ENCODE assay signal across 9 cellular contexts in genomic region chr6:37547564-37548061, GRCh38. TPM values are rescaled to one million over a fixed set of nuclear protein-coding genes. Genes with fewer than 3 reads are reported as not detected.
DNase-seq lines count a peak whose midpoint lies in the region; ATAC-seq and TF ChIP-seq lines count a peak whose summit lies in the region.
"Had no signal": no experiment of that assay in that cellular context is flagged by ENCODE, and none has a peak within 500 bp of the region (broad histone marks: within the 10 kb centered on the region; RNA-seq: fewer than 3 reads in every experiment).

No MANE protein-coding gene starts in this region.

- peak; percentile 47 to 50 for ATAC-seq in activated T-cell treated with anti-CD3 and anti-CD28 coated beads, Interleukin-2, amount 50 U/mL, for 4 hours
- ATAC-seq in stimulated activated memory B cell treated with anti-CD40 and anti-IgM and Interleukin-4, amounts not matched to agents 10 μg/mL and 1 μg/mL and 100 μg/mL, for 72 hours: peak; percentile 64
- ATAC-seq in GM18498 (IDR thresholded peaks at IDR 0.05; ENCODE audit: unreplicated experiment) (no peak), HG02571 (IDR thresholded peaks at IDR 0.05; ENCODE audit: unreplicated experiment) (no peak)

- H3K4me3 Mint-ChIP-seq in activated T-cell treated with anti-CD3 and anti-CD28 coated beads, Interleukin-2, amount 50 U/mL, for 4 hours: no peak overlapping the region
- peak overlapping the region; percentile 58 for H3K4me3 Mint-ChIP-seq in stimulated activated memory B cell treated with anti-CD40 and anti-IgM and Interleukin-4, amounts not matched to agents 10 μg/mL and 1 μg/mL and 100 μg/mL, for 72 hours
- H3K4me3 Mint-ChIP-seq in chondrocyte (ENCODE audit: unreplicated experiment): no peak overlapping the region

- no peak for TF ChIP-seq CTCF in chondrocyte (IDR thresholded peaks at IDR 0.05)

- no peak for DNase-seq in activated T-cell treated with anti-CD3 and anti-CD28 coated beads, Interleukin-2, amount 50 U/mL, for 4 hours
- no peak for DNase-seq in activated T-cell treated with anti-CD3 and anti-CD28 coated beads, Interleukin-2, amount 50 U/mL, for 48 hours
- DNase-seq in NCI-H2196 (lab: John Stamatoyannopoulos, UW; ENCODE audit: unreplicated experiment) (peak; percentile 75), dermis blood vessel endothelial cell (peak; percentile 69), chondrocyte (ENCODE audit: low spot score) (no peak)
- DNase-seq: activated CD4-positive, alpha-beta T cell treated with anti-CD3 and anti-CD28 coated beads, Interleukin-2, amount 50 U/mL, for 1 hour had no signal

- H3K9me3 Mint-ChIP-seq in activated T-cell treated with anti-CD3 and anti-CD28 coated beads, Interleukin-2, amount 50 U/mL, for 4 hours: no peaks in the 10 kb centered on the region
- no peaks in the 10 kb centered on the region for H3K9me3 Mint-ChIP-seq in stimulated activated memory B cell treated with anti-CD40 and anti-IgM and Interleukin-4, amounts not matched to agents 10 μg/mL and 1 μg/mL and 100 μg/mL, for 72 hours
- H3K9me3 Mint-ChIP-seq in chondrocyte (ENCODE audit: low read depth): no peaks in the 10 kb centered on the region

- H3K36me3 Mint-ChIP-seq in activated T-cell treated with anti-CD3 and anti-CD28 coated beads, Interleukin-2, amount 50 U/mL, for 4 hours (ENCODE audit: insufficient read depth): no peaks in the 10 kb centered on the region
- no peaks in the 10 kb centered on the region for H3K36me3 Mint-ChIP-seq in stimulated activated memory B cell treated with anti-CD40 and anti-IgM and Interleukin-4, amounts not matched to agents 10 μg/mL and 1 μg/mL and 100 μg/mL, for 72 hours
- H3K36me3 Mint-ChIP-seq in chondrocyte (ENCODE audit: low read depth): no peaks in the 10 kb centered on the region

- no peaks in the 10 kb centered on the region for H3K27me3 Mint-ChIP-seq in activated T-cell treated with anti-CD3 and anti-CD28 coated beads, Interleukin-2, amount 50 U/mL, for 4 hours (ENCODE audit: low read depth)
- no peaks in the 10 kb centered on the region for H3K27me3 Mint-ChIP-seq in stimulated activated memory B cell treated with anti-CD40 and anti-IgM and Interleukin-4, amounts not matched to agents 10 μg/mL and 1 μg/mL and 100 μg/mL, for 72 hours
- peaks cover 2% of the 10 kb centered on the region for H3K27me3 Mint-ChIP-seq in chondrocyte (ENCODE audit: low read depth)

- H3K4me1 Mint-ChIP-seq in activated T-cell treated with anti-CD3 and anti-CD28 coated beads, Interleukin-2, amount 50 U/mL, for 4 hours (ENCODE audit: low read depth): peaks cover 22% of the 10 kb centered on the region
- H3K4me1 Mint-ChIP-seq in stimulated activated memory B cell treated with anti-CD40 and anti-IgM and Interleukin-4, amounts not matched to agents 10 μg/mL and 1 μg/mL and 100 μg/mL, for 72 hours: peaks cover 95% of the 10 kb centered on the region
- H3K4me1 Mint-ChIP-seq in chondrocyte (ENCODE audit: low read depth): peaks cover 5% of the 10 kb centered on the region

- H3K27ac Mint-ChIP-seq in stimulated activated memory B cell treated with anti-CD40 and anti-IgM and Interleukin-4, amounts not matched to agents 10 μg/mL and 1 μg/mL and 100 μg/mL, for 72 hours: peak overlapping the region; percentile 92
- no peak overlapping the region for H3K27ac Mint-ChIP-seq in chondrocyte (ENCODE audit: unreplicated experiment)

RNA-seq across cellular contexts. Expression of gene CCDC167, which starts 47.9 kb away (rescaled TPM):
- total RNA-seq in activated T-cell treated with anti-CD3 and anti-CD28 coated beads, Interleukin-2, amount 50 U/mL, for 4 hours: 10 to 100 TPM; 49.3 to 52.2 (median 52.2) TPM
- total RNA-seq in dermis blood vessel endothelial cell: 24.5 and 35.7 TPM in 2 replicates
- total RNA-seq in chondrocyte: 28.3 to 34.0 TPM (median 29.9 TPM) in 3 replicates

Comparison
In these comparisons a context has a peak if more than half of its experiments do, and no peak if none do; other contexts are left out.
1. ATAC-seq: peak in activated T-cell treated with anti-CD3 and anti-CD28 coated beads, Interleukin-2, amount 50 U/mL, for 4 hours (2 of 2) and stimulated activated memory B cell treated with anti-CD40 and anti-IgM and Interleukin-4, amounts not matched to agents 10 μg/mL and 1 μg/mL and 100 μg/mL, for 72 hours (single experiment); none in GM18498 (single experiment) and HG02571 (single experiment).
2. DNase-seq: peak in NCI-H2196 (single experiment) and dermis blood vessel endothelial cell (single experiment); none in activated T-cell treated with anti-CD3 and anti-CD28 coated beads, Interleukin-2, amount 50 U/mL, for 4 hours (single experiment), activated T-cell treated with anti-CD3 and anti-CD28 coated beads, Interleukin-2, amount 50 U/mL, for 48 hours (0 of 2) and chondrocyte (single experiment).